In genomic region chrX:70762285-70762684, GRCh38 we compare ENCODE assay signal across 25 cellular contexts.
DNase-seq lines count a peak whose midpoint lies in the region; ATAC-seq, FAIRE-seq and TF ChIP-seq lines count a peak whose summit lies in the region.
"Had no signal": no experiment of that assay in that cellular context is flagged by ENCODE, and none has a peak within 500 bp of the region (broad histone marks: within the 10 kb centered on the region; RNA-seq: fewer than 3 reads in every experiment).

No MANE protein-coding gene starts in this region.

- DNase-seq in ELF-1 (ENCODE audit: low read depth, low spot score) (peak; percentile 35), SK-N-SH (no peak), keratinocyte (ENCODE audit: low read depth, low spot score) (no peak), COLO829 (ENCODE audit: low spot score) (no peak), NCI-H1092 (lab: John Stamatoyannopoulos, UW) (no peak)
- DNase-seq: activated B cell treated with CpG ODN at 0.5 μM for 24 hours; activated CD8-positive, alpha-beta T cell treated with anti-CD3 and anti-CD28 coated beads, Interleukin-2, amount 10 ng/mL, durations not matched to agents 7 days and 5 days; activated naive CD4-positive, alpha-beta T cell treated with Interleukin-2 at 50 U/mL for 16 hours; activated T-cell treated with anti-CD3 and anti-CD28 coated beads, Interleukin-2, amount 50 U/mL, for 24 hours; AML-193; amygdala; EL; KG1; NCI-H1048; NCI-H2029; NCI-H510A treated with DMSO at 0.1 percent for 48 hours; psoas muscle; stimulated activated CD4-positive, alpha-beta T cell treated with anti-CD3 and anti-CD28 coated beads, Interleukin-4, amount 100 ng/mL, for 1 hour; stimulated activated naive CD8-positive, alpha-beta T cell treated with anti-CD3 and anti-CD28 coated beads, Interleukin-15, Interleukin-2, amounts not matched to agents 100 U/mL and 50 U/mL, for 24 hours; tibial artery had no signal

- H2AFZ ChIP-seq in SK-N-SH (ENCODE audit: low read depth), result no peak overlapping the region
- no peak overlapping the region for H2AFZ ChIP-seq in keratinocyte (ENCODE audit: control insufficient read depth, low read length)

- TF ChIP-seq EP300 in SK-N-SH (IDR thresholded peaks at IDR 0.05; ENCODE audit: borderline replicate concordance in 1 of 2, low read depth in 1 of 2, low read length in 1 of 2), result no peak

- TF ChIP-seq RAD21 in SK-N-SH (IDR thresholded peaks at IDR 0.05; ENCODE audit: low read length), result no peak

- H3K4me3 ChIP-seq in SK-N-SH (ENCODE audit: low read depth in 2 of 2, low read length in 1 of 2) (no peak overlapping the region), keratinocyte (ENCODE audit: control insufficient read depth in 2 of 3, extremely low read depth in 1 of 3, insufficient read depth in 2 of 3, low read depth in 1 of 3, low read length in 3 of 3) (no peak overlapping the region)
- H3K4me3 ChIP-seq: psoas muscle, smooth muscle cell, tibial artery had no signal

- H3K36me3 ChIP-seq in SK-N-SH (replicated peaks in 1 of 2; ENCODE audit: control insufficient read depth in 1 of 2, insufficient read depth in 2 of 2, low read length in 1 of 2) (no peaks in the 10 kb centered on the region), keratinocyte (ENCODE audit: control insufficient read depth in 2 of 2, extremely low read depth in 1 of 2, insufficient read depth in 2 of 2, low read length in 2 of 2) (no peaks in the 10 kb centered on the region)
- H3K36me3 ChIP-seq: tibial artery had no signal

- no peak for ATAC-seq in HG03354 (IDR thresholded peaks at IDR 0.05; ENCODE audit: poor library complexity, severe bottlenecking, unreplicated experiment)
- ATAC-seq: activated CD8-positive, alpha-beta T cell treated with anti-CD3 and anti-CD28 coated beads, Interleukin-2, amount 10 ng/mL, durations not matched to agents 7 days and 5 days; psoas muscle; stimulated activated naive CD8-positive, alpha-beta T cell treated with anti-CD3 and anti-CD28 coated beads, Interleukin-15, Interleukin-2, amounts not matched to agents 100 U/mL and 50 U/mL, for 24 hours had no signal

- H3K27me3 ChIP-seq in SK-N-SH (ENCODE audit: insufficient read depth) (no peaks in the 10 kb centered on the region; the same call in 1 of the 2 replicates), keratinocyte (ENCODE audit: control insufficient read depth, extremely low read depth, insufficient read depth, low read length) (no peaks in the 10 kb centered on the region)
- H3K27me3 ChIP-seq: tibial artery had no signal

- POLR2A ChIA-PET in SK-N-SH (lab: Yijun Ruan, JAX), result no interaction called here

- FAIRE-seq in keratinocyte (lab: Jason Lieb, UNC), result no peak
- FAIRE-seq: RCC 7860 had no signal

- WGBS in SK-N-SH (ENCODE audit: low lambda C conversion rate), result 8% methylated on average over 10 of the region's 10 CpGs

- no peaks in the 10 kb centered on the region for H3K4me1 ChIP-seq in SK-N-SH (ENCODE audit: control insufficient read depth in 1 of 2, insufficient read depth in 2 of 2, low read depth in 1 of 2, low read length in 1 of 2)
- no peaks in the 10 kb centered on the region for H3K4me1 ChIP-seq in keratinocyte (ENCODE audit: control insufficient read depth, extremely low read depth, insufficient read depth, low read length)
- H3K4me1 ChIP-seq: psoas muscle, tibial artery had no signal

- dilution Hi-C loops in keratinocyte (cut with MboI; ENCODE audit: extremely low pct_ligation_motif_present, low sequenced_read_pairs), result no loop called here

- no peaks in the 10 kb centered on the region for H4K20me1 ChIP-seq in SK-N-SH (ENCODE audit: insufficient read depth)
- H4K20me1 ChIP-seq in keratinocyte (ENCODE audit: control insufficient read depth, extremely low read depth, insufficient read depth, low read length), result no peaks in the 10 kb centered on the region

- H3K4me2 ChIP-seq in SK-N-SH (no peak overlapping the region), keratinocyte (ENCODE audit: control insufficient read depth, extremely low read depth, insufficient read depth, low read depth, low read length) (no peak overlapping the region)
- H3K4me2 ChIP-seq: smooth muscle cell had no signal

- CTCF ChIA-PET in SK-N-SH (lab: Yijun Ruan, JAX), result no interaction called here

- H3K27ac ChIP-seq in SK-N-SH (ENCODE audit: low read depth in 2 of 2, low read length in 1 of 2) (no peak overlapping the region), keratinocyte (ENCODE audit: control insufficient read depth, insufficient read depth, low read length) (no peak overlapping the region)
- H3K27ac ChIP-seq: epithelial cell of prostate, psoas muscle, tibial artery had no signal

- peak; percentile 19; the same call in 1 of the 2 replicates for TF ChIP-seq CTCF in LNCAP (IDR thresholded peaks at IDR 0.05)
- peak; percentile 10; the same call in 1 of the 2 replicates for TF ChIP-seq CTCF in SK-N-SH (IDR thresholded peaks at IDR 0.05)
- peak in 2 of 3 experiments; percentile 3 to 14 for TF ChIP-seq CTCF in keratinocyte (optimal IDR thresholded peaks at IDR 0.05 in 1 of 3, IDR thresholded peaks at IDR 0.05 in 1 of 3, conservative IDR thresholded peaks at IDR 0.05 in 1 of 3; ENCODE audit: extremely low read depth in 1 of 3, insufficient read depth in 2 of 3, low read length in 3 of 3)

- H3K9ac ChIP-seq in SK-N-SH (no peak overlapping the region), keratinocyte (ENCODE audit: control insufficient read depth, extremely low read depth, insufficient read depth, low read length) (no peak overlapping the region)

- H3K79me2 ChIP-seq in SK-N-SH (ENCODE audit: insufficient read depth), result no peaks in the 10 kb centered on the region
- H3K79me2 ChIP-seq in keratinocyte (ENCODE audit: control insufficient read depth, insufficient read depth, low read length), result no peaks in the 10 kb centered on the region

- H3K9me3 ChIP-seq in SK-N-SH, result no peaks in the 10 kb centered on the region
- no peaks in the 10 kb centered on the region for H3K9me3 ChIP-seq in keratinocyte (ENCODE audit: control insufficient read depth, low read depth, low read length)
- H3K9me3 ChIP-seq: psoas muscle, tibial artery had no signal

- H3K9me2 ChIP-seq in SK-N-SH, result no peaks in the 10 kb centered on the region

- H3F3A ChIP-seq in SK-N-SH (replicated peaks; ENCODE audit: insufficient read depth), result no peaks in the 10 kb centered on the region

- no peaks in the 10 kb centered on the region for H3K9me1 ChIP-seq in keratinocyte (ENCODE audit: control insufficient read depth, extremely low read depth, insufficient read depth, low read length)

TF ChIP-seq in SK-N-SH, 30 proteins besides CTCF, POLR2A, EP300 and RAD21:
- TF ChIP-seq ZBTB33 (IDR thresholded peaks at IDR 0.05; ENCODE audit: borderline replicate concordance, low read depth) (no peak), USF2 (IDR thresholded peaks at IDR 0.05; ENCODE audit: borderline replicate concordance, low read depth, low read length) (no peak), TCF12 (IDR thresholded peaks at IDR 0.05) (no peak), IRF3 (IDR thresholded peaks at IDR 0.05; ENCODE audit: low read depth, low read length) (no peak), YY1 (IDR thresholded peaks at IDR 0.05; ENCODE audit: low read depth) (no peak), NFIC (IDR thresholded peaks at IDR 0.05; ENCODE audit: borderline replicate concordance) (no peak), RXRA (IDR thresholded peaks at IDR 0.05; ENCODE audit: borderline replicate concordance, low read depth) (no peak), JUND (IDR thresholded peaks at IDR 0.05) (no peak), FOXM1 (IDR thresholded peaks at IDR 0.05; ENCODE audit: low read depth) (no peak), NRF1 (IDR thresholded peaks at IDR 0.05; ENCODE audit: low read depth, low read length) (no peak)
TF ChIP-seq in SK-N-SH: peak in this region for 0.
